In genomic region chr1:8094481-8095241, GRCh38 we compare ENCODE assay signal across 9 cellular contexts.
DNase-seq lines count a peak whose midpoint lies in the region; TF ChIP-seq lines count a peak whose summit lies in the region.
"Had no signal": no experiment of that assay in that cellular context is flagged by ENCODE, and none has a peak within 500 bp of the region (broad histone marks: within the 10 kb centered on the region; RNA-seq: fewer than 3 reads in every experiment).

No MANE protein-coding gene starts in this region.

- H3K27me3 Mint-ChIP-seq in MCF 10A (ENCODE audit: insufficient read depth, unreplicated experiment): no peaks in the 10 kb centered on the region
- H3K27me3 Mint-ChIP-seq in activated naive CD4-positive, alpha-beta T cell treated with anti-CD3 and anti-CD28 coated beads for 36 hours (ENCODE audit: low read depth): peaks cover 20% of the 10 kb centered on the region

- peak overlapping the region; percentile 96 for H3K27ac Mint-ChIP-seq in MCF 10A (ENCODE audit: low read depth, unreplicated experiment)
- no peak overlapping the region for H3K27ac Mint-ChIP-seq in activated naive CD4-positive, alpha-beta T cell treated with anti-CD3 and anti-CD28 coated beads for 36 hours

- peak overlapping the region; percentile 27 for H3K4me2 ChIP-seq in hepatocyte

- no peaks in the 10 kb centered on the region for H3K9me2 ChIP-seq in hepatocyte (replicated peaks; ENCODE audit: insufficient read depth)

- DNase-seq in MCF 10A (ENCODE audit: unreplicated experiment): peak; percentile 75
- no peak for DNase-seq in breast epithelium (ENCODE audit: low spot score in 2 of 2)
- peak; percentile 55 to 68 for DNase-seq in SJSA1 (ENCODE audit: low read depth in 1 of 2, low spot score in 2 of 2)
- peak; percentile 66 for DNase-seq in hepatocyte (ENCODE audit: low spot score)
- no peak for DNase-seq in tibial artery
- DNase-seq in D341Med (ENCODE audit: low spot score): no peak
- DNase-seq in activated naive CD4-positive, alpha-beta T cell treated with anti-CD3 and anti-CD28 coated beads for 36 hours: no peak
- no peak for DNase-seq in RPMI8226
- DNase-seq: activated gamma-delta T cell treated with Interleukin-2 at 50 U/mL for 16 hours had no signal

- peaks cover 76% of the 10 kb centered on the region for H3K4me1 Mint-ChIP-seq in MCF 10A (ENCODE audit: insufficient read depth, unreplicated experiment)
- peaks cover 39% of the 10 kb centered on the region for H3K4me1 Mint-ChIP-seq in activated naive CD4-positive, alpha-beta T cell treated with anti-CD3 and anti-CD28 coated beads for 36 hours (ENCODE audit: low read depth)

- intact Hi-C loops in MCF 10A (cut with micrococcal nuclease) (loop anchor here (5.0 kb wide), 2 partner anchors 67 to 143 kb away; partner anchors contain the start of gene ERRFI1), breast epithelium (cut with DNase I; ENCODE audit: low total_unique reads) (no loop called here), tibial artery (cut with DNase I; ENCODE audit: low total_unique reads) (no loop called here)
- intact Hi-C loops in activated naive CD4-positive, alpha-beta T cell treated with anti-CD3 and anti-CD28 coated beads for 36 hours (cut with micrococcal nuclease): loop anchor here (5.0 kb wide), 2 partner anchors 188 to 608 kb away; no protein-coding TSS in a partner anchor

- peak overlapping the region; percentile 21 for H3K4me3 Mint-ChIP-seq in MCF 10A (ENCODE audit: unreplicated experiment)
- H3K4me3 Mint-ChIP-seq in activated naive CD4-positive, alpha-beta T cell treated with anti-CD3 and anti-CD28 coated beads for 36 hours: no peak overlapping the region

- H3K27ac ChIP-seq in breast epithelium: no peak overlapping the region
- peak overlapping the region; percentile 88 for H3K27ac ChIP-seq in SJSA1
- peak overlapping the region; percentile 92 for H3K27ac ChIP-seq in hepatocyte
- peak overlapping the region; percentile 2 to 84 for H3K27ac ChIP-seq in tibial artery

- no peaks in the 10 kb centered on the region for H3K27me3 ChIP-seq in breast epithelium
- no peaks in the 10 kb centered on the region for H3K27me3 ChIP-seq in SJSA1 (replicated peaks)
- H3K27me3 ChIP-seq in hepatocyte: no peaks in the 10 kb centered on the region
- H3K27me3 ChIP-seq in tibial artery: no peaks in the 10 kb centered on the region

- 47% methylated on average over 18 of the region's 18 CpGs for WGBS in hepatocyte (ENCODE audit: low lambda C conversion rate, missing lambda C conversion rate)

- POLR2A ChIA-PET in MCF 10A (lab: Yijun Ruan, JAX): interaction anchor here (0.5 to 8.0 kb wide), 29 partner anchors 8 to 249 kb away, joined by 3 to 114 read pairs (median 4); no protein-coding TSS in a partner anchor

- H2AFZ ChIP-seq in hepatocyte: no peak overlapping the region

- H3K4me1 ChIP-seq in breast epithelium: no peaks in the 10 kb centered on the region
- peaks cover 67% of the 10 kb centered on the region for H3K4me1 ChIP-seq in SJSA1 (replicated peaks)
- H3K4me1 ChIP-seq in hepatocyte (ENCODE audit: insufficient read depth): peaks cover 40% of the 10 kb centered on the region
- H3K4me1 ChIP-seq in tibial artery: peaks cover 7 to 69% (median 30%) of the 10 kb centered on the region in 4 donors

- no peaks in the 10 kb centered on the region for H3K9me3 ChIP-seq in breast epithelium
- no peaks in the 10 kb centered on the region for H3K9me3 ChIP-seq in SJSA1 (replicated peaks)
- H3K9me3 ChIP-seq in hepatocyte (ENCODE audit: low read depth): no peaks in the 10 kb centered on the region
- no peaks in the 10 kb centered on the region for H3K9me3 ChIP-seq in tibial artery

- no peaks in the 10 kb centered on the region for H3K36me3 Mint-ChIP-seq in MCF 10A (ENCODE audit: insufficient read depth, unreplicated experiment)
- no peaks in the 10 kb centered on the region for H3K36me3 Mint-ChIP-seq in activated naive CD4-positive, alpha-beta T cell treated with anti-CD3 and anti-CD28 coated beads for 36 hours (ENCODE audit: low read depth)

- TF ChIP-seq POLR2A in breast epithelium (IDR thresholded peaks at IDR 0.05): no peak

- H3K9me3 Mint-ChIP-seq in MCF 10A (ENCODE audit: unreplicated experiment): no peaks in the 10 kb centered on the region
- no peaks in the 10 kb centered on the region for H3K9me3 Mint-ChIP-seq in activated naive CD4-positive, alpha-beta T cell treated with anti-CD3 and anti-CD28 coated beads for 36 hours

- H4K20me1 ChIP-seq in hepatocyte (ENCODE audit: insufficient read depth, poor library complexity, severe bottlenecking): no peaks in the 10 kb centered on the region

- CTCF ChIA-PET in MCF 10A (lab: Yijun Ruan, JAX): interaction anchor here (0.5 to 1.3 kb wide), 5 partner anchors 39 to 1646 kb away, joined by 3 to 4 read pairs (median 3); no protein-coding TSS in a partner anchor
- CTCF ChIA-PET in activated naive CD4-positive, alpha-beta T cell treated with anti-CD3 and anti-CD28 coated beads for 36 hours (lab: Charles Lee): interaction anchor here (0.7 kb wide), 1 partner anchor 1609 kb away, joined by 3 read pairs; no protein-coding TSS in a partner anchor

- H3K36me3 ChIP-seq in breast epithelium: no peaks in the 10 kb centered on the region
- H3K36me3 ChIP-seq in SJSA1: no peaks in the 10 kb centered on the region
- H3K36me3 ChIP-seq in hepatocyte (replicated peaks; ENCODE audit: insufficient read depth, low read depth): no peaks in the 10 kb centered on the region
- H3K36me3 ChIP-seq in tibial artery: no peaks in the 10 kb centered on the region

- no peaks in the 10 kb centered on the region for H3K79me2 ChIP-seq in hepatocyte

- H3K4me3 ChIP-seq in breast epithelium (no peak overlapping the region), SJSA1 (no peak overlapping the region), hepatocyte (no peak overlapping the region), tibial artery (no peak overlapping the region)

- BruUV-seq in MCF 10A (replicated peaks; lab: Mats Ljungman, UMichigan): no TSS peak

- TF ChIP-seq CTCF in MCF 10A (IDR thresholded peaks at IDR 0.05; ENCODE audit: unreplicated experiment) (no peak), breast epithelium (IDR thresholded peaks at IDR 0.05) (no peak), hepatocyte (IDR thresholded peaks at IDR 0.05; ENCODE audit: poor library complexity) (no peak), tibial artery (IDR thresholded peaks at IDR 0.05) (no peak)

Comparison
In these comparisons a context has a peak if more than half of its experiments do, and no peak if none do; other contexts are left out.
1. DNase-seq: peak in MCF 10A (single experiment), SJSA1 (2 of 2) and hepatocyte (single experiment); none in breast epithelium (0 of 2), tibial artery (0 of 2), D341Med (single experiment), activated naive CD4-positive, alpha-beta T cell treated with anti-CD3 and anti-CD28 coated beads for 36 hours (single experiment) and RPMI8226 (single experiment).
2. intact Hi-C loops: an anchor here in MCF 10A (5.0 kb wide) and activated naive CD4-positive, alpha-beta T cell treated with anti-CD3 and anti-CD28 coated beads for 36 hours (5.0 kb wide); none called in breast epithelium and tibial artery.
3. H3K27ac ChIP-seq: peak in SJSA1 (single experiment), hepatocyte (single experiment) and tibial artery (2 of 2); none in breast epithelium (0 of 2).